In the genomic region with DNA sequence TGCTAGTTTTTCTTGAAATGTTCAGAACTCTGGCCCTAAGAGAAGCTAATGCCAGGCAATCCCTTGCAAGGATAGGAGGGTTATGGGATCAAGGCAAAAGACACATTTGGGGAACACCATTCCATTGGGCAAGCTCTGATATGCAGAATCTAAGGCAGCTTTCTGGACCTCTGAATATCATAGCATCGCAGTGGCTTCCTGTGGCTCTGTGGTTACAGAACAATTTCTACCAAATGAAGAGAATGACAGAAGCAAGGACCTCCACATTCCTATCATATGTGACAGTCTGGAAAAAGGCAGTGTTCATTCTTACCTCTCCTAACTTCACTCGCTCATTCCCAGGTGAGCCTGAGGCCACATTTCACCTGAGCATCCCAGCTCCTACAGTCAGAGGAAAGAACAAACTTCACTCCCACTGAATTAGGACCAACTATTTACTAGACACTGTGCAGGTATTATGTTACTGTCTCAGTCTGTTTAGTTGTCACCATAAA, we compare ENCODE assay signal across 17 cellular contexts.
"Had no signal": no experiment of that assay in that cellular context is flagged by ENCODE, and none has a peak within 500 bp of the region (broad histone marks: within the 10 kb centered on the region; RNA-seq: fewer than 3 reads in every experiment).

No MANE protein-coding gene starts in this region.

- ATAC-seq: left lung; stimulated activated naive CD8-positive, alpha-beta T cell treated with anti-CD3 and anti-CD28 coated beads, Interleukin-15, amount 100 ng/mL, for 72 hours; WTC11 had no signal

- H3K27ac Mint-ChIP-seq: mesothelial cell of epicardium; stimulated activated naive CD8-positive, alpha-beta T cell treated with anti-CD3 and anti-CD28 coated beads, Interleukin-15, amount 100 ng/mL, for 72 hours; WTC11 had no signal

- H3K27me3 Mint-ChIP-seq: activated naive CD8-positive, alpha-beta T cell treated with anti-CD3 and anti-CD28 coated beads, Interleukin-2, amount 10 ng/mL, durations not matched to agents 7 days and 5 days; stimulated activated naive CD8-positive, alpha-beta T cell treated with anti-CD3 and anti-CD28 coated beads, Interleukin-15, amount 100 ng/mL, for 72 hours had no signal

- DNase-seq: activated CD4-positive, alpha-beta T cell treated with anti-CD3 and anti-CD28 coated beads for 4 hours; activated CD8-positive, alpha-beta memory T cell treated with anti-CD3 and anti-CD28 coated beads, Interleukin-2, amount 50 U/mL, for 4 hours; activated effector memory CD4-positive, alpha-beta T cell treated with Interleukin-2 at 50 U/mL for 16 hours; activated naive CD8-positive, alpha-beta T cell treated with anti-CD3 and anti-CD28 coated beads, Interleukin-2, amount 10 ng/mL, durations not matched to agents 7 days and 5 days; activated T-cell treated with anti-CD3 and anti-CD28 coated beads, Interleukin-2, amount 50 U/mL, for 48 hours; brain microvascular endothelial cell; central memory CD4-positive, alpha-beta T cell; colonic mucosa; left lung; pancreas; right lobe of liver; stimulated activated CD4-positive, alpha-beta T cell treated with anti-CD3 and anti-CD28 coated beads, Interleukin-4, amount 100 ng/mL, for 1 hour; stimulated activated naive CD8-positive, alpha-beta T cell treated with anti-CD3 and anti-CD28 coated beads, Interleukin-15, amount 100 ng/mL, for 72 hours; transverse colon had no signal

- H3K9me3 ChIP-seq: colonic mucosa, left lung, pancreas, right lobe of liver, suprapubic skin, transverse colon had no signal

- H3K4me3 Mint-ChIP-seq: activated naive CD8-positive, alpha-beta T cell treated with anti-CD3 and anti-CD28 coated beads, Interleukin-2, amount 10 ng/mL, durations not matched to agents 7 days and 5 days; mesothelial cell of epicardium; stimulated activated naive CD8-positive, alpha-beta T cell treated with anti-CD3 and anti-CD28 coated beads, Interleukin-15, amount 100 ng/mL, for 72 hours; WTC11 had no signal

- H3K9me3 Mint-ChIP-seq: mesothelial cell of epicardium had no signal

- H3K36me3 Mint-ChIP-seq: mesothelial cell of epicardium, WTC11 had no signal
